In the genomic region with DNA sequence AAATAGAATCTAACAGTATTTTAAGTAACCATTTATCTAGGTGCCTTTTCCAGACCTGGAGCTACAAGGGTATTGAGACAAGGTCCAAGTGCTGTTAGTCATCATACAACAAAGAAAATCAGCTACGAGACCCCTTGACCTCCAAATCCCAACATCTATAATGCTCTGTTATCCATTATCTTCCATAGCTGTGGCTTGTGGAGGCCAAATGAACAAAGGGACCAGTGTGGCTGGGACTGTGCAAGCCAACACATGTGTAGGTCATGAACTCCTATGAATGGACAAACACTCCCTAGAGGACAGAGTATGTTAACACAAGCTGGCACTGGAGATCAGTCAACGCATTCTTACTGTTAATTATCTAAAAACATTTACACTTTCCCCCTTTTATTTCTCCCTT, we compare ENCODE assay signal across 27 cellular contexts.
"Had no signal": no experiment of that assay in that cellular context is flagged by ENCODE, and none has a peak within 500 bp of the region (broad histone marks: within the 10 kb centered on the region; RNA-seq: fewer than 3 reads in every experiment).

No MANE protein-coding gene starts in this region.

- H3K27ac ChIP-seq: cardiac muscle cell, Peyer's patch, RWPE1, SJSA1 had no signal

- H3K36me3 ChIP-seq: cardiac muscle cell, MG63, Peyer's patch, SJSA1 had no signal

- H3K4me3 ChIP-seq: cardiac muscle cell, MG63, Peyer's patch, SJSA1 had no signal

- H3K9me3 Mint-ChIP-seq: activated CD8-positive, alpha-beta T cell treated with anti-CD3 and anti-CD28 coated beads for 36 hours; activated naive CD4-positive, alpha-beta T cell treated with anti-CD3 and anti-CD28 coated beads, Interleukin-2, amount 50 U/mL, for 72 hours; activated T-cell treated with anti-CD3 and anti-CD28 coated beads, Interleukin-2, amount 50 U/mL, for 24 hours; activated T-helper 1 cell treated with anti-CD3 and anti-CD28 coated beads, Interleukin-12 subunit alpha, Interleukin-12 subunit beta, Interleukin-2, Interleukin-4 antibody, amounts not matched to agents 30 ng/mL and 10 ng/mL and 1 ng/mL, durations not matched to agents 14 hours and 24 hours and 36 hours; T-helper 1 cell treated with Interleukin-12 subunit alpha and Interleukin-12 subunit beta and Interleukin-4 antibody, amounts not matched to agents 30 μg/mL and 1 μg/mL, for 36 hours had no signal

- H3K36me3 Mint-ChIP-seq: activated naive CD4-positive, alpha-beta T cell treated with anti-CD3 and anti-CD28 coated beads, Interleukin-2, amount 50 U/mL, for 72 hours had no signal

- H3K27me3 ChIP-seq: cardiac muscle cell, MG63, Peyer's patch, SJSA1 had no signal

- H3K4me3 Mint-ChIP-seq: activated CD8-positive, alpha-beta T cell treated with anti-CD3 and anti-CD28 coated beads for 36 hours; activated T-cell treated with anti-CD3 and anti-CD28 coated beads, Interleukin-2, amount 50 U/mL, for 24 hours; activated T-helper 1 cell treated with anti-CD3 and anti-CD28 coated beads, Interleukin-12 subunit alpha, Interleukin-12 subunit beta, Interleukin-2, Interleukin-4 antibody, amounts not matched to agents 30 ng/mL and 10 ng/mL and 1 ng/mL, durations not matched to agents 14 hours and 24 hours and 36 hours; brain; T-helper 1 cell treated with Interleukin-12 subunit alpha and Interleukin-12 subunit beta and Interleukin-4 antibody, amounts not matched to agents 30 μg/mL and 1 μg/mL, for 36 hours had no signal

- H3K4me1 ChIP-seq: Peyer's patch, SJSA1 had no signal

- H3K27ac Mint-ChIP-seq: activated CD8-positive, alpha-beta T cell treated with anti-CD3 and anti-CD28 coated beads for 36 hours; activated naive CD4-positive, alpha-beta T cell treated with anti-CD3 and anti-CD28 coated beads, Interleukin-2, amount 50 U/mL, for 72 hours; activated T-cell treated with anti-CD3 and anti-CD28 coated beads, Interleukin-2, amount 50 U/mL, for 24 hours; activated T-helper 1 cell treated with anti-CD3 and anti-CD28 coated beads, Interleukin-12 subunit alpha, Interleukin-12 subunit beta, Interleukin-2, Interleukin-4 antibody, amounts not matched to agents 30 ng/mL and 10 ng/mL and 1 ng/mL, durations not matched to agents 14 hours and 24 hours and 36 hours; T-helper 1 cell treated with Interleukin-12 subunit alpha and Interleukin-12 subunit beta and Interleukin-4 antibody, amounts not matched to agents 30 μg/mL and 1 μg/mL, for 36 hours had no signal

- DNase-seq: activated CD4-positive, alpha-beta T cell treated with anti-CD3 and anti-CD28 coated beads for 4 hours; activated CD8-positive, alpha-beta T cell treated with anti-CD3 and anti-CD28 coated beads for 36 hours; activated effector memory CD4-positive, alpha-beta T cell treated with Interleukin-2 at 50 U/mL for 16 hours; activated naive CD4-positive, alpha-beta T cell treated with Interleukin-2 at 50 U/mL for 16 hours; activated T-cell treated with anti-CD3 and anti-CD28 coated beads, Interleukin-2, amount 50 U/mL, for 24 hours; amygdala; MG63; MV-4-11; NCI-H1092 treated with DMSO at 0.1 percent for 48 hours; NCI-H1417 treated with DMSO at 0.1 percent for 48 hours; NCI-H1694 treated with DMSO at 0.1 percent for 48 hours; NCI-H2029 treated with DMSO at 0.1 percent for 48 hours; NCI-H345; NCI-H510A; NCI-H526 treated with DMSO at 0.1 percent for 48 hours; NK-92 treated with Interleukin-12 subunit alpha and Interleukin-12 subunit beta, amount 100 ng/mL, for 24 hours; Peyer's patch; Right ventricle myocardium superior had no signal

- ATAC-seq: activated CD4-positive, CD25-positive, alpha-beta regulatory T cell treated with anti-CD3 and anti-CD28 coated beads, Interleukin-2, amount 50 U/mL, for 24 hours; activated CD8-positive, alpha-beta T cell treated with anti-CD3 and anti-CD28 coated beads for 36 hours; activated naive CD4-positive, alpha-beta T cell treated with anti-CD3 and anti-CD28 coated beads, Interleukin-2, amount 50 U/mL, for 72 hours had no signal

- FAIRE-seq: astrocyte had no signal

- H3K9me3 ChIP-seq: MG63, Peyer's patch, SJSA1 had no signal
